10 cellular contexts compared by ENCODE assay signal in genomic region chr4:145868637-145869409, GRCh38.
A peak's percentile ranks its signal among the peaks of the same experiment; 100 is the strongest.
DNase-seq lines count a peak whose midpoint lies in the region; ATAC-seq, FAIRE-seq and TF ChIP-seq lines count a peak whose summit lies in the region.
"Had no signal": no experiment of that assay in that cellular context is flagged by ENCODE, and none has a peak within 500 bp of the region (broad histone marks: within the 10 kb centered on the region; RNA-seq: fewer than 3 reads in every experiment).

No MANE protein-coding gene starts in this region.

- H3K4me3 ChIP-seq in DND-41 (ENCODE audit: low read depth in 1 of 2, low read length in 2 of 2) (no peak overlapping the region), GM12878 (no peak overlapping the region)

- TF ChIP-seq POLR2A in GM12878 (IDR thresholded peaks at IDR 0.05; ENCODE audit: low read depth, low read length) = no peak

- H4K20me1 ChIP-seq in DND-41 (ENCODE audit: insufficient read depth, low read length) = no peaks in the 10 kb centered on the region
- H4K20me1 ChIP-seq in GM12878 (ENCODE audit: control insufficient read depth, insufficient read depth) = no peaks in the 10 kb centered on the region

- H3K27ac ChIP-seq in DND-41 (ENCODE audit: low read length) (no peak overlapping the region), GM12878 (ENCODE audit: control insufficient read depth, insufficient read depth) (no peak overlapping the region; the same call in 1 of the 2 replicates)

- DNase-seq in DND-41 (no peak), GM12878 (ENCODE audit: low read depth, low spot score) (no peak), left lobe of liver (ENCODE audit: low spot score) (no peak), Calu3 (no peak)
- no peak for DNase-seq in activated naive CD8-positive, alpha-beta T cell treated with anti-CD3 and anti-CD28 coated beads, Interleukin-2, amount 50 U/mL, for 24 hours
- no peak for DNase-seq in activated T-cell treated with anti-CD3 and anti-CD28 coated beads, Interleukin-2, amount 50 U/mL, for 48 hours
- DNase-seq: activated T-cell treated with anti-CD3 and anti-CD28 coated beads, Interleukin-2, amount 50 U/mL, for 4 hours; NCI-H446 had no signal

- H3K4me3 Mint-ChIP-seq in activated naive CD8-positive, alpha-beta T cell treated with anti-CD3 and anti-CD28 coated beads, Interleukin-2, amount 50 U/mL, for 24 hours = no peak overlapping the region
- H3K4me3 Mint-ChIP-seq in Calu3 (ENCODE audit: low read depth, unreplicated experiment) = no peak overlapping the region
- H3K4me3 Mint-ChIP-seq: activated T-cell treated with anti-CD3 and anti-CD28 coated beads, Interleukin-2, amount 50 U/mL, for 4 hours had no signal

- intact Hi-C loops in GM12878 (cut with micrococcal nuclease; ENCODE audit: unreplicated experiment) = no loop called here
- intact Hi-C loops in Calu3 (cut with micrococcal nuclease; ENCODE audit: unreplicated experiment) = no loop called here

- H3K4me1 Mint-ChIP-seq in activated naive CD8-positive, alpha-beta T cell treated with anti-CD3 and anti-CD28 coated beads, Interleukin-2, amount 50 U/mL, for 24 hours = peaks cover 42% of the 10 kb centered on the region
- no peaks in the 10 kb centered on the region for H3K4me1 Mint-ChIP-seq in Calu3 (ENCODE audit: low read depth, unreplicated experiment)

- no TSS peak for BruUV-seq in GM12878 (replicated peaks; lab: Mats Ljungman, UMichigan)
- no TSS peak for BruUV-seq in Calu3 (replicated peaks; lab: Mats Ljungman, UMichigan)

- H3K9ac ChIP-seq in DND-41 (ENCODE audit: low read depth, low read length) = no peak overlapping the region
- H3K9ac ChIP-seq in GM12878 (ENCODE audit: control insufficient read depth, insufficient read depth, low read length) = no peak overlapping the region

- peak; percentile 9 for TF ChIP-seq CTCF in DND-41 (IDR thresholded peaks at IDR 0.05; ENCODE audit: borderline replicate concordance, extremely low read depth, low read length, poor library complexity, severe bottlenecking)
- TF ChIP-seq CTCF in GM12878 (IDR thresholded peaks at IDR 0.05 in 2 of 3, conservative IDR thresholded peaks at IDR 0.05 in 1 of 3; ENCODE audit: control insufficient read depth in 2 of 3, extremely low read depth in 1 of 3, insufficient read depth in 1 of 3, low read depth in 3 of 3, low read length in 3 of 3) = peak in 2 of 3 experiments; percentile 8 to 19; a peak in 2 of 6 replicates
- TF ChIP-seq CTCF in Calu3 (IDR thresholded peaks at IDR 0.05; ENCODE audit: unreplicated experiment) = no peak

- RAD21 ChIA-PET in GM12878 (lab: Charles Lee; ENCODE audit: unreplicated experiment) = interaction anchor here (0.9 to 1.9 kb wide), 5 partner anchors 14 to 245 kb away, joined by 3 to 8 read pairs (median 4); no protein-coding TSS in a partner anchor

- H3K36me3 Mint-ChIP-seq in activated naive CD8-positive, alpha-beta T cell treated with anti-CD3 and anti-CD28 coated beads, Interleukin-2, amount 50 U/mL, for 24 hours (ENCODE audit: low read depth) = peaks cover 41% of the 10 kb centered on the region
- H3K36me3 Mint-ChIP-seq in Calu3 (ENCODE audit: insufficient read depth, unreplicated experiment) = no peaks in the 10 kb centered on the region

- no peak for TF ChIP-seq EP300 in GM12878 (IDR thresholded peaks at IDR 0.05; ENCODE audit: borderline replicate concordance in 1 of 2, control insufficient read depth in 1 of 2, low read depth in 2 of 2, low read length in 2 of 2)

- H2AFZ ChIP-seq in DND-41 (ENCODE audit: low read depth, low read length) = no peak overlapping the region
- no peak overlapping the region for H2AFZ ChIP-seq in GM12878 (ENCODE audit: control insufficient read depth, low read depth, low read length)

- H3K27ac Mint-ChIP-seq in activated naive CD8-positive, alpha-beta T cell treated with anti-CD3 and anti-CD28 coated beads, Interleukin-2, amount 50 U/mL, for 24 hours = no peak overlapping the region
- H3K27ac Mint-ChIP-seq in Calu3 (ENCODE audit: unreplicated experiment) = no peak overlapping the region

- SMC1A ChIA-PET in GM12878 (lab: Charles Lee; ENCODE audit: uncharacterized antibody, unreplicated experiment) = interaction anchor here (1.0 to 1.8 kb wide), 11 partner anchors 9 to 288 kb away, joined by 3 to 12 read pairs (median 4); no protein-coding TSS in a partner anchor

- H3K36me3 ChIP-seq in DND-41 (ENCODE audit: insufficient read depth, low read length) (no peaks in the 10 kb centered on the region), GM12878 (ENCODE audit: control insufficient read depth in 2 of 2, insufficient read depth in 2 of 2, low read length in 1 of 2) (peaks cover 0 to 10% of the 10 kb centered on the region in 2 experiments; a peak in 2 of 4 replicates)

- H3K79me2 ChIP-seq in DND-41 (ENCODE audit: insufficient read depth, low read length) (no peaks in the 10 kb centered on the region), GM12878 (ENCODE audit: control insufficient read depth, insufficient read depth, low read length) (peaks cover 33% of the 10 kb centered on the region)

- H3K4me2 ChIP-seq in DND-41 (ENCODE audit: insufficient read depth, low read length) (no peak overlapping the region), GM12878 (ENCODE audit: control insufficient read depth, insufficient read depth) (no peak overlapping the region)

- ATAC-seq in DND-41 (ENCODE audit: insufficient read depth, low read depth) (no peak), GM19438 (IDR thresholded peaks at IDR 0.05; ENCODE audit: low read depth, unreplicated experiment) (peak; percentile 64), HG03095 (IDR thresholded peaks at IDR 0.05; ENCODE audit: unreplicated experiment) (peak; percentile 53), GM12878 (peak; percentile 80), left lobe of liver (no peak)
- ATAC-seq in activated naive CD8-positive, alpha-beta T cell treated with anti-CD3 and anti-CD28 coated beads, Interleukin-2, amount 50 U/mL, for 24 hours = no peak

- H3K9me3 ChIP-seq in DND-41 (ENCODE audit: insufficient read depth, low read length, severe bottlenecking) (no peaks in the 10 kb centered on the region), GM12878 (replicated peaks; ENCODE audit: control insufficient read depth, insufficient read depth, low read length) (no peaks in the 10 kb centered on the region)

- in situ Hi-C loops in GM12878 (cut with MboI) = no loop called here

- WGBS in GM12878 (ENCODE audit: insufficient coverage, insufficient replicate concordance, low lambda C conversion rate, missing lambda C conversion rate) = 6% methylated on average over 1 of the region's 1 CpG

- TF ChIP-seq RAD21 in GM12878 (IDR thresholded peaks at IDR 0.05; ENCODE audit: insufficient read depth, low read depth, low read length) = peak; percentile 14; the same call in 1 of the 2 replicates

- H3K9me3 Mint-ChIP-seq in activated naive CD8-positive, alpha-beta T cell treated with anti-CD3 and anti-CD28 coated beads, Interleukin-2, amount 50 U/mL, for 24 hours = no peaks in the 10 kb centered on the region
- H3K9me3 Mint-ChIP-seq in Calu3 (ENCODE audit: low read depth, unreplicated experiment) = no peaks in the 10 kb centered on the region
- H3K9me3 Mint-ChIP-seq: activated T-cell treated with anti-CD3 and anti-CD28 coated beads, Interleukin-2, amount 50 U/mL, for 4 hours had no signal

- POLR2A ChIA-PET in GM12878 (lab: Charles Lee) = interaction anchor here (0.7 to 1.0 kb wide), 3 partner anchors 14 to 403 kb away, joined by 3 read pairs; no protein-coding TSS in a partner anchor

- FAIRE-seq in GM12878 (lab: Jason Lieb, UNC) = peak; percentile 91

- no peaks in the 10 kb centered on the region for H3K27me3 Mint-ChIP-seq in activated naive CD8-positive, alpha-beta T cell treated with anti-CD3 and anti-CD28 coated beads, Interleukin-2, amount 50 U/mL, for 24 hours
- H3K27me3 Mint-ChIP-seq in Calu3 (ENCODE audit: unreplicated experiment) = no peaks in the 10 kb centered on the region

- CTCF ChIA-PET in GM12878 (lab: Yijun Ruan, JAX) = interaction anchor here (0.8 to 1.7 kb wide), 8 partner anchors 10 to 245 kb away, joined by 3 to 7 read pairs (median 4); no protein-coding TSS in a partner anchor
- CTCF ChIA-PET in Calu3 (lab: Charles Lee) = interaction anchor here (0.6 kb wide), 1 partner anchor 57 kb away, joined by 4 read pairs; no protein-coding TSS in a partner anchor

- H3K4me1 ChIP-seq in DND-41 (ENCODE audit: insufficient read depth, low read length) = no peaks in the 10 kb centered on the region
- peaks cover 45% of the 10 kb centered on the region for H3K4me1 ChIP-seq in GM12878 (ENCODE audit: control insufficient read depth, insufficient read depth, low read length)

- H3K27me3 ChIP-seq in DND-41 (ENCODE audit: insufficient read depth, low read length, poor library complexity) (no peaks in the 10 kb centered on the region), GM12878 (replicated peaks in 1 of 2; ENCODE audit: control insufficient read depth in 2 of 2, insufficient read depth in 2 of 2, low read length in 1 of 2) (no peaks in the 10 kb centered on the region)

TF ChIP-seq in GM12878, 131 proteins besides CTCF, POLR2A, EP300 and RAD21:
- TF ChIP-seq SPI1 (IDR thresholded peaks at IDR 0.05; ENCODE audit: borderline replicate concordance, insufficient read depth, low read depth, low read length) (no peak), FOXM1 (IDR thresholded peaks at IDR 0.05; ENCODE audit: low read depth, low read length) (0 out of 2 replicates have a peak, but pooled peaks have one; percentile 19), RUNX3 (IDR thresholded peaks at IDR 0.05; ENCODE audit: low read length) (0 out of 2 replicates have a peak, but pooled peaks have one; percentile 15), NFIC (IDR thresholded peaks at IDR 0.05; ENCODE audit: low read depth, low read length) (peak; percentile 38; the same call in 1 of the 2 replicates), ZNF217 (IDR thresholded peaks at IDR 0.05) (no peak), CBX3 (IDR thresholded peaks at IDR 0.05; ENCODE audit: borderline replicate concordance, low read depth) (no peak), JUNB (IDR thresholded peaks at IDR 0.05) (peak; percentile 31)

Comparison
In these comparisons a context has a peak if more than half of its experiments do, and no peak if none do; other contexts are left out.
1. ATAC-seq: peak in GM19438 (single experiment), HG03095 (single experiment) and GM12878 (single experiment); none in DND-41 (single experiment), left lobe of liver (single experiment) and activated naive CD8-positive, alpha-beta T cell treated with anti-CD3 and anti-CD28 coated beads, Interleukin-2, amount 50 U/mL, for 24 hours (single experiment).